In genomic region chr18:22164337-22165048, GRCh38 we compare ENCODE assay signal across 20 cellular contexts. TPM values are rescaled to one million over a fixed set of nuclear protein-coding genes. Genes with fewer than 3 reads are reported as not detected.
DNase-seq lines count a peak whose midpoint lies in the region; ATAC-seq, FAIRE-seq and TF ChIP-seq lines count a peak whose summit lies in the region.
"Had no signal": no experiment of that assay in that cellular context is flagged by ENCODE, and none has a peak within 500 bp of the region (broad histone marks: within the 10 kb centered on the region; RNA-seq: fewer than 3 reads in every experiment).

No MANE protein-coding gene starts in this region.

- H3K4me3 ChIP-seq in H1 (ENCODE audit: extremely low read depth in 1 of 4, insufficient read depth in 2 of 4, low read depth in 3 of 4, low read length in 4 of 4): peak overlapping the region in 2 of 4 experiments; percentile 21 to 59; a peak in 2 of 8 replicates

- H2BK12ac ChIP-seq in H1 (ENCODE audit: low read depth, low read length): no peak overlapping the region

- H2BK15ac ChIP-seq in H1 (ENCODE audit: low read length): no peak overlapping the region

- peaks cover 3% of the 10 kb centered on the region for H3K36me3 Mint-ChIP-seq in mesothelial cell of epicardium
- H3K36me3 Mint-ChIP-seq in stimulated activated effector memory CD8-positive, alpha-beta T cell treated with anti-CD3 and anti-CD28 coated beads, Interleukin-12 subunit alpha, Interleukin-12 subunit beta, amount 100 ng/mL, for 72 hours: no peaks in the 10 kb centered on the region
- H3K36me3 Mint-ChIP-seq: T-cell had no signal

- no peak overlapping the region for H4K91ac ChIP-seq in H1 (replicated peaks; ENCODE audit: insufficient read length, low read length)

- no peak for TF ChIP-seq EP300 in H1 (IDR thresholded peaks at IDR 0.05; ENCODE audit: borderline replicate concordance in 1 of 2, low read depth in 2 of 2, low read length in 2 of 2)

- no peak for TF ChIP-seq POLR2A in H1 (IDR thresholded peaks at IDR 0.05; ENCODE audit: control extremely low read depth in 1 of 2, low read depth in 2 of 2, low read length in 2 of 2)

- H3K18ac ChIP-seq in H1 (ENCODE audit: extremely low read depth, low read length): no peak overlapping the region

- H2AK5ac ChIP-seq in H1 (ENCODE audit: low read depth, low read length): no peak overlapping the region

- peak overlapping the region; percentile 88 for H3K27ac Mint-ChIP-seq in mesothelial cell of epicardium
- no peak overlapping the region for H3K27ac Mint-ChIP-seq in stimulated activated effector memory CD8-positive, alpha-beta T cell treated with anti-CD3 and anti-CD28 coated beads, Interleukin-12 subunit alpha, Interleukin-12 subunit beta, amount 100 ng/mL, for 72 hours
- H3K27ac Mint-ChIP-seq: stimulated activated naive CD8-positive, alpha-beta T cell treated with anti-CD3 and anti-CD28 coated beads, Interleukin-15, Interleukin-2, amounts not matched to agents 100 ng/mL and 50 ng/mL, for 24 hours; T-cell had no signal

- H4K8ac ChIP-seq in H1 (ENCODE audit: extremely low read depth, insufficient read depth, low read length): no peak overlapping the region

- H3K56ac ChIP-seq in H1 (replicated peaks; ENCODE audit: insufficient read length, low read depth, low read length): no peak overlapping the region

- H2BK5ac ChIP-seq in H1 (ENCODE audit: low read depth, low read length): no peak overlapping the region

- H3K4me1 Mint-ChIP-seq in mesothelial cell of epicardium: peaks cover 45% of the 10 kb centered on the region
- peaks cover 23% of the 10 kb centered on the region for H3K4me1 Mint-ChIP-seq in stimulated activated effector memory CD8-positive, alpha-beta T cell treated with anti-CD3 and anti-CD28 coated beads, Interleukin-12 subunit alpha, Interleukin-12 subunit beta, amount 100 ng/mL, for 72 hours

- TF ChIP-seq CTCF in H1 (IDR thresholded peaks at IDR 0.05; ENCODE audit: control extremely low read depth in 1 of 3, insufficient read depth in 1 of 3, low read depth in 1 of 3, low read length in 3 of 3) (no peak), mesothelial cell of epicardium (IDR thresholded peaks at IDR 0.05; ENCODE audit: unreplicated experiment) (no peak)

- H3K4me1 ChIP-seq in H1 (replicated peaks in 1 of 4; ENCODE audit: control insufficient read depth in 3 of 4, insufficient read depth in 4 of 4, low read length in 3 of 4): peaks cover 0 to 19% (median 6%) of the 10 kb centered on the region in 4 experiments; a peak in 5 of 7 replicates

- 9% methylated on average over 16 of the region's 16 CpGs; no CpG with 5 or more reads in 1 of the 2 experiments for WGBS in H1 (ENCODE audit: extremely low coverage in 1 of 2, insufficient coverage in 1 of 2, insufficient read length in 1 of 2, insufficient replicate concordance in 2 of 2, low coverage in 1 of 2, low lambda C conversion rate in 2 of 2, missing lambda C conversion rate in 1 of 2), 2 experiments

- H3K14ac ChIP-seq in H1 (ENCODE audit: insufficient read length): no peak overlapping the region

- peak overlapping the region; percentile 21 for H3K4ac ChIP-seq in H1 (replicated peaks; ENCODE audit: insufficient read length, low read depth, low read length)

- H3K4me2 ChIP-seq in H1 (ENCODE audit: insufficient read depth in 1 of 2, low read depth in 2 of 2, low read length in 2 of 2): peak overlapping the region; percentile 67 to 73

- H3K4me3 Mint-ChIP-seq in mesothelial cell of epicardium: peak overlapping the region; percentile 61
- peak overlapping the region; percentile 44 for H3K4me3 Mint-ChIP-seq in stimulated activated effector memory CD8-positive, alpha-beta T cell treated with anti-CD3 and anti-CD28 coated beads, Interleukin-12 subunit alpha, Interleukin-12 subunit beta, amount 100 ng/mL, for 72 hours

- no peak for FAIRE-seq in H1 (lab: Jason Lieb, UNC)
- FAIRE-seq: RCC 7860 had no signal

- no peak overlapping the region for H4K5ac ChIP-seq in H1 (ENCODE audit: insufficient read length, low read depth, low read length)

- H3K9ac ChIP-seq in H1 (replicated peaks in 1 of 4; ENCODE audit: extremely low read depth in 1 of 4, low read depth in 3 of 4, low read length in 3 of 4): no peak overlapping the region

- peaks cover 62 to 84% (median 77%) of the 10 kb centered on the region in 4 experiments for H3K27me3 ChIP-seq in H1 (replicated peaks in 1 of 4; ENCODE audit: control insufficient read depth in 3 of 4, extremely low read depth in 1 of 4, insufficient read depth in 3 of 4, low read length in 3 of 4)

- POLR2A ChIA-PET in H1 (lab: Charles Lee; ENCODE audit: partially characterized antibody): interaction anchor here (1.2 kb wide), 1 partner anchor 9 kb away, joined by 5 read pairs; no protein-coding TSS in a partner anchor

- no peaks in the 10 kb centered on the region for H3K9me3 ChIP-seq in H1 (ENCODE audit: insufficient read depth in 2 of 2, low read depth in 1 of 2, low read length in 1 of 2)
- H3K9me3 ChIP-seq: Caco-2, neutrophil had no signal

- H3K36me3 ChIP-seq in H1 (ENCODE audit: control insufficient read depth in 2 of 4, insufficient read depth in 4 of 4, low read length in 3 of 4): peaks cover 0 to 6% (median 0%) of the 10 kb centered on the region in 4 experiments; a peak in 1 of 8 replicates
- H3K36me3 ChIP-seq: neutrophil had no signal

- no peak for ATAC-seq in stimulated activated effector memory CD8-positive, alpha-beta T cell treated with anti-CD3 and anti-CD28 coated beads, Interleukin-12 subunit alpha, Interleukin-12 subunit beta, amount 100 ng/mL, for 72 hours
- no peak for ATAC-seq in GM18870 (IDR thresholded peaks at IDR 0.05; ENCODE audit: unreplicated experiment)
- no peak for ATAC-seq in GM19455 (IDR thresholded peaks at IDR 0.05; ENCODE audit: unreplicated experiment)
- ATAC-seq: activated CD8-positive, alpha-beta T cell treated with anti-CD3 and anti-CD28 coated beads, Interleukin-2, amount 10 ng/mL, durations not matched to agents 7 days and 5 days; left colon; T-cell had no signal

- H2BK120ac ChIP-seq in H1 (replicated peaks; ENCODE audit: low read depth, low read length): no peak overlapping the region

- H3K79me1 ChIP-seq in H1 (ENCODE audit: low read depth, low read length): no peaks in the 10 kb centered on the region

- peaks cover 10 to 16% of the 10 kb centered on the region in 2 experiments for H4K20me1 ChIP-seq in H1 (replicated peaks in 1 of 2; ENCODE audit: control insufficient read depth in 1 of 2, insufficient read depth in 2 of 2, low read length in 2 of 2)

- no peak overlapping the region for H2AFZ ChIP-seq in H1 (ENCODE audit: low read length)

- H3K9me3 Mint-ChIP-seq in mesothelial cell of epicardium: no peaks in the 10 kb centered on the region
- no peaks in the 10 kb centered on the region for H3K9me3 Mint-ChIP-seq in stimulated activated effector memory CD8-positive, alpha-beta T cell treated with anti-CD3 and anti-CD28 coated beads, Interleukin-12 subunit alpha, Interleukin-12 subunit beta, amount 100 ng/mL, for 72 hours
- H3K9me3 Mint-ChIP-seq: stimulated activated naive CD8-positive, alpha-beta T cell treated with anti-CD3 and anti-CD28 coated beads, Interleukin-15, Interleukin-2, amounts not matched to agents 100 ng/mL and 50 ng/mL, for 24 hours; T-cell had no signal

- TF ChIP-seq RAD21 in H1 (IDR thresholded peaks at IDR 0.05 in 1 of 2, conservative IDR thresholded peaks at IDR 0.05 in 1 of 2; ENCODE audit: low read depth in 2 of 2, low read length in 2 of 2): no peak

- H3K27me3 Mint-ChIP-seq in mesothelial cell of epicardium (ENCODE audit: low read depth): peaks cover 53% of the 10 kb centered on the region

- H3K27ac ChIP-seq in H1 (ENCODE audit: low read depth, low read length): no peak overlapping the region
- H3K27ac ChIP-seq: neutrophil, VCaP had no signal

- peaks cover 7% of the 10 kb centered on the region; the same call in 1 of the 2 replicates for H3K23me2 ChIP-seq in H1 (ENCODE audit: low read depth, low read length)

- no peaks in the 10 kb centered on the region for H3K79me2 ChIP-seq in H1 (ENCODE audit: control insufficient read depth in 1 of 2, insufficient read depth in 2 of 2, low read length in 2 of 2)

- no peak overlapping the region for H2BK20ac ChIP-seq in H1 (ENCODE audit: low read length)

- peak; percentile 89 for DNase-seq in NCI-H226
- no peak for DNase-seq in H1 (ENCODE audit: low read depth in 1 of 2, low spot score in 2 of 2)
- DNase-seq in mesothelial cell of epicardium (ENCODE audit: low spot score in 2 of 2, unreplicated experiment in 2 of 2): no peak
- no peak for DNase-seq in stimulated activated effector memory CD8-positive, alpha-beta T cell treated with anti-CD3 and anti-CD28 coated beads, Interleukin-12 subunit alpha, Interleukin-12 subunit beta, amount 100 ng/mL, for 72 hours (ENCODE audit: low spot score in 2 of 2)
- DNase-seq in globus pallidus (ENCODE audit: low spot score): no peak
- DNase-seq in GM19240 (ENCODE audit: insufficient read length, low spot score): no peak
- DNase-seq: activated CD8-positive, alpha-beta T cell treated with anti-CD3 and anti-CD28 coated beads, Interleukin-2, amount 10 ng/mL, durations not matched to agents 7 days and 5 days; Caco-2; cortex of kidney; KG1; NCI-H1105 treated with DMSO at 0.1 percent for 48 hours; stimulated activated CD4-positive, alpha-beta T cell treated with anti-CD3 and anti-CD28 coated beads, Interleukin-12 subunit alpha, Interleukin-12 subunit beta, amount 100 ng/mL, for 4 hours; T-cell had no signal

- CTCF ChIA-PET in H1 (lab: Charles Lee; ENCODE audit: partially characterized antibody): interaction anchor here (0.6 to 1.1 kb wide), 2 partner anchors 10 to 21 kb away, joined by 3 to 4 read pairs; no protein-coding TSS in a partner anchor

- H3K23ac ChIP-seq in H1 (ENCODE audit: insufficient read length): no peak overlapping the region

TF ChIP-seq in H1, 55 proteins besides CTCF, POLR2A, EP300 and RAD21:
- TF ChIP-seq CHD2 (IDR thresholded peaks at IDR 0.05; ENCODE audit: low read length): no peak
- peak; percentile 73; the same call in 1 of the 2 replicates for TF ChIP-seq SUZ12 (IDR thresholded peaks at IDR 0.05; ENCODE audit: low read length)

RNA-seq across cellular contexts. Expression of gene GATA6, which starts 4.9 kb away (rescaled TPM):
- total RNA-seq in H1 (2021; fragmentation: NEBNext Ultra II Directional; extraction: Animal tissue kit (Norgen Biotek cat#: 25700)): 0.09 and 0.25 TPM in 2 replicates
- 0.02 TPM in 1 of 2 replicates, not detected in the other for polyA plus RNA-seq in H1 (2011; rRNA removed)
- polyA plus RNA-seq in H1 (2011; cell fraction: cytosol; rRNA removed): not detected
- polyA plus RNA-seq in H1 (2011; cell fraction: nucleus; rRNA removed): 0.03 TPM
- polyA plus RNA-seq in H1 (2012, experiment 1 of 2): 0.09 to 0.19 TPM (median 0.18 TPM) in 3 of 4 replicates, not detected in the other
- 0.14 TPM for polyA plus RNA-seq in H1 (2012, experiment 2 of 2)
- not detected for polyA plus RNA-seq in H1 (2013, experiment 1 of 2)
- polyA plus RNA-seq in H1 (2013, experiment 2 of 2): not detected
- 0.06 TPM in 1 of 2 replicates, not detected in the other for polyA minus RNA-seq in H1 (2011; rRNA and poly(A)+ RNA removed)
- polyA minus RNA-seq in H1 (2011; cell fraction: cytosol; rRNA and poly(A)+ RNA removed): not detected
- not detected for polyA minus RNA-seq in H1 (2011; cell fraction: nucleus; rRNA and poly(A)+ RNA removed)
- 99.0 to 108 TPM (median 106 TPM) in 3 replicates for total RNA-seq in mesothelial cell of epicardium
- total RNA-seq: activated CD8-positive, alpha-beta T cell treated with anti-CD3 and anti-CD28 coated beads, Interleukin-2, amount 10 ng/mL, durations not matched to agents 7 days and 5 days had no signal

Comparison
In these comparisons a context has a peak if more than half of its experiments do, and no peak if none do; other contexts are left out.
1. RNA of gene GATA6, which starts 4.9 kb away (total RNA-seq): 99.0 to 108 TPM in mesothelial cell of epicardium; 0.09 to 0.25 TPM in H1; every median in the first group is over 10 times any median in the second.